8 cellular contexts compared by ENCODE assay signal in genomic region chr1:181061891-181062777, GRCh38. TPM values are rescaled to one million over a fixed set of nuclear protein-coding genes. Genes with fewer than 3 reads are reported as not detected.
DNase-seq lines count a peak whose midpoint lies in the region; ATAC-seq, FAIRE-seq and TF ChIP-seq lines count a peak whose summit lies in the region.

No MANE protein-coding gene starts in this region.

- 67 to 83% (median 69%) methylated on average over 14 of the region's 14 CpGs for WGBS in small intestine, 3 donors

- no peak for TF ChIP-seq CTCF in GM12865 (IDR thresholded peaks at IDR 0.05; ENCODE audit: insufficient read depth, low read depth, low read length, missing control alignments)

- H3K27me3 Mint-ChIP-seq in activated T-helper 1 cell treated with anti-CD3 and anti-CD28 coated beads, Interleukin-12 subunit alpha, Interleukin-12 subunit beta, Interleukin-2, Interleukin-4 antibody, amounts not matched to agents 30 ng/mL and 10 ng/mL and 1 ng/mL, durations not matched to agents 14 hours and 24 hours and 36 hours (ENCODE audit: insufficient read depth) = no peaks in the 10 kb centered on the region

- H3K4me1 Mint-ChIP-seq in activated T-helper 1 cell treated with anti-CD3 and anti-CD28 coated beads, Interleukin-12 subunit alpha, Interleukin-12 subunit beta, Interleukin-2, Interleukin-4 antibody, amounts not matched to agents 30 ng/mL and 10 ng/mL and 1 ng/mL, durations not matched to agents 14 hours and 24 hours and 36 hours (ENCODE audit: low read depth) = peaks cover 25% of the 10 kb centered on the region

- peak overlapping the region; percentile 34 for H3K4me3 Mint-ChIP-seq in activated T-helper 1 cell treated with anti-CD3 and anti-CD28 coated beads, Interleukin-12 subunit alpha, Interleukin-12 subunit beta, Interleukin-2, Interleukin-4 antibody, amounts not matched to agents 30 ng/mL and 10 ng/mL and 1 ng/mL, durations not matched to agents 14 hours and 24 hours and 36 hours

- peaks cover 24% of the 10 kb centered on the region for H3K36me3 Mint-ChIP-seq in activated T-helper 1 cell treated with anti-CD3 and anti-CD28 coated beads, Interleukin-12 subunit alpha, Interleukin-12 subunit beta, Interleukin-2, Interleukin-4 antibody, amounts not matched to agents 30 ng/mL and 10 ng/mL and 1 ng/mL, durations not matched to agents 14 hours and 24 hours and 36 hours (ENCODE audit: low read depth)

- intact Hi-C loops in activated T-helper 1 cell treated with anti-CD3 and anti-CD28 coated beads, Interleukin-12 subunit alpha, Interleukin-12 subunit beta, Interleukin-2, Interleukin-4 antibody, amounts not matched to agents 30 ng/mL and 10 ng/mL and 1 ng/mL, durations not matched to agents 14 hours and 24 hours and 36 hours (cut with micrococcal nuclease) = loop anchor here (1.0 to 2.0 kb wide), 3 partner anchors 18 to 79 kb away; no protein-coding TSS in a partner anchor
- intact Hi-C loops in posterior vena cava (cut with DNase I) = no loop called here

- H3K4me3 ChIP-seq in GM12865 (ENCODE audit: low read depth, low read length) = peak overlapping the region; percentile 44
- no peak overlapping the region for H3K4me3 ChIP-seq in small intestine (ENCODE audit: low read depth in 1 of 2, low read length in 2 of 2)
- H3K4me3 ChIP-seq in MG63 = no peak overlapping the region

- peak overlapping the region in 1 of 2 donors; percentile 57 for H3K27ac ChIP-seq in small intestine (ENCODE audit: low read depth in 1 of 2, low read length in 1 of 2)

- no peaks in the 10 kb centered on the region for H3K9me3 ChIP-seq in small intestine (ENCODE audit: control insufficient read depth, low read depth)
- peaks cover 2% of the 10 kb centered on the region; the same call in 1 of the 2 replicates for H3K9me3 ChIP-seq in MG63

- H3K4me1 ChIP-seq in small intestine (ENCODE audit: control insufficient read depth in 2 of 2, insufficient read depth in 1 of 2, low read depth in 1 of 2, low read length in 1 of 2) = no peaks in the 10 kb centered on the region

- no peaks in the 10 kb centered on the region for H3K36me3 ChIP-seq in small intestine (ENCODE audit: control insufficient read depth in 2 of 2, insufficient read depth in 2 of 2, low read length in 2 of 2)
- no peaks in the 10 kb centered on the region for H3K36me3 ChIP-seq in MG63

- no peaks in the 10 kb centered on the region for H3K27me3 ChIP-seq in small intestine (ENCODE audit: control insufficient read depth in 2 of 2, insufficient read depth in 2 of 2, low read length in 2 of 2)
- H3K27me3 ChIP-seq in MG63 = no peaks in the 10 kb centered on the region

- peak overlapping the region; percentile 70 for H3K27ac Mint-ChIP-seq in activated T-helper 1 cell treated with anti-CD3 and anti-CD28 coated beads, Interleukin-12 subunit alpha, Interleukin-12 subunit beta, Interleukin-2, Interleukin-4 antibody, amounts not matched to agents 30 ng/mL and 10 ng/mL and 1 ng/mL, durations not matched to agents 14 hours and 24 hours and 36 hours

- ATAC-seq in GM21367 (IDR thresholded peaks at IDR 0.05; ENCODE audit: unreplicated experiment) (peak; percentile 79), HG03460 (IDR thresholded peaks at IDR 0.05; ENCODE audit: unreplicated experiment) (peak; percentile 78)

- peak; percentile 89 for DNase-seq in GM12865 (ENCODE audit: low read depth)
- DNase-seq in activated T-helper 1 cell treated with anti-CD3 and anti-CD28 coated beads, Interleukin-12 subunit alpha, Interleukin-12 subunit beta, Interleukin-2, Interleukin-4 antibody, amounts not matched to agents 30 ng/mL and 10 ng/mL and 1 ng/mL, durations not matched to agents 14 hours and 24 hours and 36 hours (ENCODE audit: low spot score) = no peak
- peak; percentile 83 for DNase-seq in posterior vena cava (ENCODE audit: low spot score)
- no peak for DNase-seq in glomerular visceral epithelial cell (ENCODE audit: extremely low spot score)
- DNase-seq in small intestine = no peak
- DNase-seq in MG63 = no peak

- no peak for FAIRE-seq in small intestine (lab: Jason Lieb, UNC)

- peaks cover 8% of the 10 kb centered on the region for H3K9me3 Mint-ChIP-seq in activated T-helper 1 cell treated with anti-CD3 and anti-CD28 coated beads, Interleukin-12 subunit alpha, Interleukin-12 subunit beta, Interleukin-2, Interleukin-4 antibody, amounts not matched to agents 30 ng/mL and 10 ng/mL and 1 ng/mL, durations not matched to agents 14 hours and 24 hours and 36 hours

RNA-seq across cellular contexts. Expression of gene IER5, which starts 26.4 kb away (rescaled TPM):
- 59.4 and 61.5 TPM in 2 replicates for total RNA-seq in activated T-helper 1 cell treated with anti-CD3 and anti-CD28 coated beads, Interleukin-12 subunit alpha, Interleukin-12 subunit beta, Interleukin-2, Interleukin-4 antibody, amounts not matched to agents 30 ng/mL and 10 ng/mL and 1 ng/mL, durations not matched to agents 14 hours and 24 hours and 36 hours
- 10 to 100 TPM; 12.0 to 27.3 TPM for total RNA-seq in posterior vena cava
- 1 to 10 TPM; 4.5 to 7.4 (median 5.1) TPM for polyA plus RNA-seq in small intestine
- 10.5 and 17.8 TPM in 2 replicates for total RNA-seq in MG63 (2014; rRNA removed; shearing (Covaris generic); ENCODE audit: low replicate concordance)

RNA-seq across cellular contexts. Expression of gene MR1, which starts 28.4 kb away (rescaled TPM):
- 16.6 and 17.6 TPM in 2 replicates for total RNA-seq in activated T-helper 1 cell treated with anti-CD3 and anti-CD28 coated beads, Interleukin-12 subunit alpha, Interleukin-12 subunit beta, Interleukin-2, Interleukin-4 antibody, amounts not matched to agents 30 ng/mL and 10 ng/mL and 1 ng/mL, durations not matched to agents 14 hours and 24 hours and 36 hours
- 10 to 100 TPM; 13.9 to 21.9 TPM for total RNA-seq in posterior vena cava
- polyA plus RNA-seq in small intestine = 1 to 10 TPM; 1.1 to 7.0 (median 2.2) TPM
- 7.6 and 15.3 TPM in 2 replicates for total RNA-seq in MG63 (2014; rRNA removed; shearing (Covaris generic); ENCODE audit: low replicate concordance)

RNA-seq across cellular contexts. Expression of gene STX6, which starts 39.5 kb away (rescaled TPM):
- total RNA-seq in activated T-helper 1 cell treated with anti-CD3 and anti-CD28 coated beads, Interleukin-12 subunit alpha, Interleukin-12 subunit beta, Interleukin-2, Interleukin-4 antibody, amounts not matched to agents 30 ng/mL and 10 ng/mL and 1 ng/mL, durations not matched to agents 14 hours and 24 hours and 36 hours = 32.5 and 33.1 TPM in 2 replicates
- 10 to 100 TPM; 12.8 to 15.9 TPM for total RNA-seq in posterior vena cava
- polyA plus RNA-seq in small intestine = 1 to 10 TPM; 5.4 to 9.9 (median 7.2) TPM
- total RNA-seq in MG63 (2014; rRNA removed; shearing (Covaris generic); ENCODE audit: low replicate concordance) = 23.8 and 27.7 TPM in 2 replicates

Comparison
In these comparisons a context has a peak if more than half of its experiments do, and no peak if none do; other contexts are left out.
1. DNase-seq: peak in GM12865 (single experiment) and posterior vena cava (single experiment); none in activated T-helper 1 cell treated with anti-CD3 and anti-CD28 coated beads, Interleukin-12 subunit alpha, Interleukin-12 subunit beta, Interleukin-2, Interleukin-4 antibody, amounts not matched to agents 30 ng/mL and 10 ng/mL and 1 ng/mL, durations not matched to agents 14 hours and 24 hours and 36 hours (single experiment), glomerular visceral epithelial cell (single experiment), small intestine (single experiment) and MG63 (single experiment).